29 cellular contexts compared by ENCODE assay signal in genomic region chr21:44539031-44539430, GRCh38. TPM values are rescaled to one million over a fixed set of nuclear protein-coding genes. Genes with fewer than 3 reads are reported as not detected.
DNase-seq lines count a peak whose midpoint lies in the region; ATAC-seq and TF ChIP-seq lines count a peak whose summit lies in the region.
"Had no signal": no experiment of that assay in that cellular context is flagged by ENCODE, and none has a peak within 500 bp of the region (broad histone marks: within the 10 kb centered on the region; RNA-seq: fewer than 3 reads in every experiment).

No MANE protein-coding gene starts in this region.

- intact Hi-C loops in natural killer cell (cut with micrococcal nuclease) (no loop called here), vagina (cut with DNase I) (no loop called here)

- TF ChIP-seq CTCF in natural killer cell (IDR thresholded peaks at IDR 0.05): no peak
- no peak for TF ChIP-seq CTCF in progenitor cell of endocrine pancreas (IDR thresholded peaks at IDR 0.05; ENCODE audit: unreplicated experiment)
- TF ChIP-seq CTCF in vagina (IDR thresholded peaks at IDR 0.05): no peak
- no peak for TF ChIP-seq CTCF in GM13976 (IDR thresholded peaks at IDR 0.05; ENCODE audit: borderline replicate concordance, control extremely low read depth, extremely low read depth, insufficient read depth, missing control alignments)

- no peaks in the 10 kb centered on the region for H3K4me1 ChIP-seq in vagina
- H3K4me1 ChIP-seq: BE2C, SJSA1 had no signal

- no peaks in the 10 kb centered on the region for H3K36me3 ChIP-seq in vagina
- H3K36me3 ChIP-seq: BE2C, SJSA1 had no signal

- H3K9me3 Mint-ChIP-seq in natural killer cell (no peaks in the 10 kb centered on the region), progenitor cell of endocrine pancreas (ENCODE audit: low read depth) (no peaks in the 10 kb centered on the region)

- H3K36me3 Mint-ChIP-seq in natural killer cell (no peaks in the 10 kb centered on the region), progenitor cell of endocrine pancreas (ENCODE audit: insufficient read depth) (no peaks in the 10 kb centered on the region)
- H3K36me3 Mint-ChIP-seq: CD14-positive monocyte had no signal

- TF ChIP-seq POLR2A in vagina (IDR thresholded peaks at IDR 0.05): no peak

- H3K27ac ChIP-seq in vagina: no peak overlapping the region
- H3K27ac ChIP-seq: 22Rv1, SJSA1 had no signal

- H3K4me3 Mint-ChIP-seq in natural killer cell (no peak overlapping the region), progenitor cell of endocrine pancreas (ENCODE audit: low read depth) (no peak overlapping the region)
- H3K4me3 Mint-ChIP-seq: CD14-positive monocyte; CD8-positive, alpha-beta memory T cell had no signal

- peaks cover 0 to 2% of the 10 kb centered on the region in 2 donors for H3K27me3 Mint-ChIP-seq in natural killer cell (ENCODE audit: low read depth in 2 of 2)
- H3K27me3 Mint-ChIP-seq in progenitor cell of endocrine pancreas: no peaks in the 10 kb centered on the region

- no peak overlapping the region for H3K27ac Mint-ChIP-seq in natural killer cell
- peak overlapping the region; percentile 45 for H3K27ac Mint-ChIP-seq in progenitor cell of endocrine pancreas
- H3K27ac Mint-ChIP-seq: CD14-positive monocyte had no signal

- no peaks in the 10 kb centered on the region for H3K4me1 Mint-ChIP-seq in natural killer cell
- H3K4me1 Mint-ChIP-seq in progenitor cell of endocrine pancreas (ENCODE audit: low read depth): no peaks in the 10 kb centered on the region
- H3K4me1 Mint-ChIP-seq: CD8-positive, alpha-beta memory T cell had no signal

- no peak overlapping the region for H3K4me3 ChIP-seq in vagina
- H3K4me3 ChIP-seq: SJSA1 had no signal

- in situ Hi-C loops in GM13976 (cut with MboI; ENCODE audit: low sequenced_read_pairs, unreplicated experiment): no loop called here

- no peaks in the 10 kb centered on the region for H3K27me3 ChIP-seq in vagina

- no peak for ATAC-seq in natural killer cell
- ATAC-seq: HepG2 had no signal

- peak; percentile 30 for DNase-seq in activated CD8-positive, alpha-beta memory T cell treated with anti-CD3 and anti-CD28 coated beads for 24 hours
- DNase-seq in activated CD8-positive, alpha-beta memory T cell treated with anti-CD3 and anti-CD28 coated beads, Interleukin-2, amount 50 U/mL, for 4 hours: no peak
- DNase-seq in natural killer cell (peak; percentile 8), progenitor cell of endocrine pancreas (ENCODE audit: low spot score, unreplicated experiment) (peak; percentile 6), vagina (ENCODE audit: extremely low spot score in 2 of 2) (peak; percentile 44 to 67), NCI-H774 (lab: John Stamatoyannopoulos, UW) (no peak), GM13976 (ENCODE audit: low spot score) (no peak), NCI-H1694 (lab: John Stamatoyannopoulos, UW) (no peak)
- DNase-seq: BE2C; Calu3; CD8-positive, alpha-beta memory T cell; DND-41; GOT3; HCEC 1CT; Karpas-422; NCI-H1092; NCI-H1417 treated with DMSO at 0.1 percent for 48 hours; NCI-H187; NCI-H2081 treated with DMSO at 0.1 percent for 48 hours; NCI-H446 treated with DMSO at 0.1 percent for 48 hours; NCI-H526; RPMI8226 had no signal

- no peaks in the 10 kb centered on the region for H3K9me3 ChIP-seq in vagina
- H3K9me3 ChIP-seq: BE2C, SJSA1 had no signal

RNA-seq across cellular contexts. Expression of gene KRTAP10-1, which starts 1.0 kb away (rescaled TPM):
- total RNA-seq in natural killer cell (not detected), progenitor cell of endocrine pancreas (not detected in 2 replicates), vagina (not detected)
- total RNA-seq: Calu3; CD8-positive, alpha-beta memory T cell; G401; HepG2; HT1080; Right ventricle myocardium superior; SJSA1 had no signal

RNA-seq across cellular contexts. Expression of gene KRTAP10-2, which starts 12.3 kb away (rescaled TPM):
- total RNA-seq in natural killer cell (not detected), progenitor cell of endocrine pancreas (not detected in 2 replicates), vagina (not detected)
- total RNA-seq: Calu3; CD8-positive, alpha-beta memory T cell; G401; HepG2; HT1080; Right ventricle myocardium superior; SJSA1 had no signal

RNA-seq across cellular contexts. Expression of gene KRTAP10-3, which starts 19.6 kb away (rescaled TPM):
- total RNA-seq in natural killer cell (not detected), progenitor cell of endocrine pancreas (not detected in 2 replicates), vagina (not detected)
- total RNA-seq: Calu3; CD8-positive, alpha-beta memory T cell; G401; HepG2; HT1080; Right ventricle myocardium superior; SJSA1 had no signal

RNA-seq across cellular contexts. Expression of gene KRTAP10-4, which starts 34.5 kb away (rescaled TPM):
- total RNA-seq in natural killer cell: not detected
- not detected in 2 replicates for total RNA-seq in progenitor cell of endocrine pancreas
- not detected for total RNA-seq in vagina
- total RNA-seq: Calu3; CD8-positive, alpha-beta memory T cell; G401; HepG2; HT1080; Right ventricle myocardium superior; SJSA1 had no signal

RNA-seq across cellular contexts. Expression of gene KRTAP10-5, which starts 41.4 kb away (rescaled TPM):
- total RNA-seq in natural killer cell: not detected
- total RNA-seq in progenitor cell of endocrine pancreas: not detected in 2 replicates
- not detected for total RNA-seq in vagina
- total RNA-seq: Calu3; CD8-positive, alpha-beta memory T cell; G401; HepG2; HT1080; Right ventricle myocardium superior; SJSA1 had no signal

Comparison
In these comparisons a context has a peak if more than half of its experiments do, and no peak if none do; other contexts are left out.
1. DNase-seq: peak in activated CD8-positive, alpha-beta memory T cell treated with anti-CD3 and anti-CD28 coated beads for 24 hours (single experiment), natural killer cell (single experiment), progenitor cell of endocrine pancreas (single experiment) and vagina (2 of 2); none in activated CD8-positive, alpha-beta memory T cell treated with anti-CD3 and anti-CD28 coated beads, Interleukin-2, amount 50 U/mL, for 4 hours (single experiment), NCI-H774 (single experiment), GM13976 (single experiment) and NCI-H1694 (single experiment).